ENCODE assay signal across 8 cellular contexts in the genomic region with DNA sequence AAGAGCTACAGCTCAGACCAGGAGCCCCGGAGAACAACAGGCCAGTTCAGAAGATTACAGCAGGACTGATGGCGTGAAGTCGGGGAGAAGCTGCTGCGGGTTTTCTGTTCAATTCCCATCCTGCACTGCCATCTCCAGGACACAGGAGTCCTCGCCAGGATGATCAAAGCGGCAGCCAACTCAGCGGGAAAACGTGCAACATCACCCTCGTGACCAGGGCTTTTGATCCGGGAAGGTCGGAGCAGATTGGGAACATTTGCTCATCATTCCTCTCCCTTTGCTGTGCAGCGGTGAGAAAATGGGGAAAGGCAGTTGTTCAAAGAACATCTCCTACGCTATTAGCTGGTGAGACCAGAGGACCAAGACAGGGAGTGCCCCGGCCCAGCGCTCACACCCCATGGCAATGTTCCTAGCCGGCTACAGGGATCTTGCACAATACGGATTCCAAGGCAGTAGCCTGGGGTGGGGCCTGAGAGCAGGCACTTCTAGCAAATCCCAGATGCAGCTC. TPM values are rescaled to one million over a fixed set of nuclear protein-coding genes. Genes with fewer than 3 reads are reported as not detected.
A peak's percentile ranks its signal among the peaks of the same experiment; 100 is the strongest.
DNase-seq lines count a peak whose midpoint lies in the region; ATAC-seq and TF ChIP-seq lines count a peak whose summit lies in the region.

No MANE protein-coding gene starts in this region.

- BruUV-seq in PC-9 (replicated peaks; lab: Mats Ljungman, UMichigan): no TSS peak

- H3K9me2 ChIP-seq in PC-9 (ENCODE audit: insufficient read depth): no peaks in the 10 kb centered on the region

- H3K79me2 ChIP-seq in PC-9 (ENCODE audit: low read depth): no peaks in the 10 kb centered on the region

- no peaks in the 10 kb centered on the region for H3K36me3 ChIP-seq in PC-9 (ENCODE audit: low read depth)
- H3K36me3 ChIP-seq in ectodermal cell (ENCODE audit: control insufficient read depth, insufficient read depth, low read length): no peaks in the 10 kb centered on the region
- H3K36me3 ChIP-seq in right lobe of liver: no peaks in the 10 kb centered on the region
- no peaks in the 10 kb centered on the region for H3K36me3 ChIP-seq in thyroid gland

- POLR2A ChIA-PET in PC-9 (lab: Charles Lee; ENCODE audit: unreplicated experiment): interaction anchor here (1.4 to 1.7 kb wide), 2 partner anchors 10 to 113 kb away, joined by 11 to 16 read pairs; no protein-coding TSS in a partner anchor

- WGBS in ectodermal cell, 2 experiments: 3 to 4% methylated on average over 17 of the region's 17 CpGs
- 13% methylated on average over 11 of the region's 17 CpGs for WGBS in right lobe of liver (ENCODE audit: insufficient coverage, low coverage, low lambda C conversion rate, missing lambda C conversion rate)
- 2 to 7% methylated on average over 13 to 17 of the region's 17 CpGs for WGBS in thyroid gland, 2 donors

- H2AFZ ChIP-seq in PC-9: peak overlapping the region; percentile 75

- peak overlapping the region; percentile 72 for H3K4me2 ChIP-seq in PC-9

- DNase-seq in AG09319 (ENCODE audit: extremely low read depth, low read depth): peak; percentile 80
- peak; percentile 82 for DNase-seq in HT1080 (ENCODE audit: low read depth)
- peak; percentile 76 to 79 for DNase-seq in PC-9
- DNase-seq in right lobe of liver: peak; percentile 54 to 70 (median 56)
- DNase-seq in thyroid gland: peak; percentile 69 to 73

- TF ChIP-seq CTCF in AG09319 (IDR thresholded peaks at IDR 0.05; ENCODE audit: low read depth, low read length): peak; percentile 80
- peak; percentile 78 for TF ChIP-seq CTCF in PC-9 (conservative IDR thresholded peaks at IDR 0.05)
- peak; percentile 39 to 59 (median 46) for TF ChIP-seq CTCF in right lobe of liver (IDR thresholded peaks at IDR 0.05)
- peak in 4 of 6 experiments; percentile 37 to 58 (median 45) for TF ChIP-seq CTCF in thyroid gland (IDR thresholded peaks at IDR 0.05)

- H3K4me3 ChIP-seq in PC-9 (peak overlapping the region; percentile 36; the same call in 1 of the 2 replicates), ectodermal cell (ENCODE audit: insufficient read depth, low read depth, low read length) (peak overlapping the region; percentile 12), right lobe of liver (no peak overlapping the region), thyroid gland (replicated peaks in 1 of 3) (no peak overlapping the region)

- intact Hi-C loops in PC-9 (cut with micrococcal nuclease; ENCODE audit: unreplicated experiment): loop anchor here (1.0 to 5.0 kb wide), 3 partner anchors 20 to 1759 kb away; no protein-coding TSS in a partner anchor
- intact Hi-C loops in right lobe of liver (cut with DNase I): no loop called here
- intact Hi-C loops in thyroid gland (cut with DNase I): loop anchor here (2.0 kb wide), 1 partner anchor 21 kb away; no protein-coding TSS in a partner anchor

- H3K9me3 ChIP-seq in PC-9 (ENCODE audit: insufficient read depth, low read depth): no peaks in the 10 kb centered on the region
- H3K9me3 ChIP-seq in ectodermal cell (ENCODE audit: control insufficient read depth, low read length): no peaks in the 10 kb centered on the region
- no peaks in the 10 kb centered on the region for H3K9me3 ChIP-seq in right lobe of liver
- H3K9me3 ChIP-seq in thyroid gland: no peaks in the 10 kb centered on the region

- H3K27me3 ChIP-seq in PC-9 (ENCODE audit: insufficient read depth, low read depth): peaks cover 25% of the 10 kb centered on the region
- peaks cover 35% of the 10 kb centered on the region for H3K27me3 ChIP-seq in ectodermal cell (ENCODE audit: control insufficient read depth, insufficient read depth, low read length, poor library complexity, severe bottlenecking)
- no peaks in the 10 kb centered on the region for H3K27me3 ChIP-seq in right lobe of liver
- no peaks in the 10 kb centered on the region for H3K27me3 ChIP-seq in thyroid gland

- H3F3A ChIP-seq in PC-9 (ENCODE audit: insufficient read depth, low read depth): peaks cover 9% of the 10 kb centered on the region; the same call in 1 of the 2 replicates

- no peak for TF ChIP-seq POLR2A in right lobe of liver (IDR thresholded peaks at IDR 0.05)
- no peak for TF ChIP-seq POLR2A in thyroid gland (IDR thresholded peaks at IDR 0.05)

- no peaks in the 10 kb centered on the region for H4K20me1 ChIP-seq in PC-9 (ENCODE audit: insufficient read depth)

- H3K27ac ChIP-seq in PC-9 (no peak overlapping the region), ectodermal cell (ENCODE audit: insufficient read depth, low read depth, low read length, poor library complexity, severe bottlenecking) (no peak overlapping the region), right lobe of liver (no peak overlapping the region), thyroid gland (no peak overlapping the region)

- CTCF ChIA-PET in PC-9 (lab: Charles Lee): interaction anchor here (1.0 kb wide), 1 partner anchor 10 kb away, joined by 5 read pairs; no protein-coding TSS in a partner anchor

- H3K4me1 ChIP-seq in PC-9 (replicated peaks; ENCODE audit: insufficient read depth) (peaks cover 13% of the 10 kb centered on the region), ectodermal cell (ENCODE audit: control insufficient read depth, insufficient read depth, low read length) (no peaks in the 10 kb centered on the region), right lobe of liver (peaks cover 0 to 8% (median 0%) of the 10 kb centered on the region in 4 donors), thyroid gland (peaks cover 0 to 12% of the 10 kb centered on the region in 2 donors)

- ATAC-seq in right lobe of liver (peak; percentile 86 to 95 (median 91)), HG03175 (IDR thresholded peaks at IDR 0.05; ENCODE audit: unreplicated experiment) (no peak), HG02623 (IDR thresholded peaks at IDR 0.05; ENCODE audit: unreplicated experiment) (no peak)

RNA-seq across cellular contexts. Expression of a gene that starts 50.4 kb away (rescaled TPM):
- total RNA-seq in HT1080 (2014; rRNA removed; shearing (Covaris generic)): 14.3 and 17.9 TPM in 2 replicates
- 9.9 and 12.2 TPM in 2 replicates for polyA plus RNA-seq in HT1080 (2015; cell fraction: cytosol; rRNA removed)
- polyA plus RNA-seq in HT1080 (2015; cell fraction: nucleus; rRNA removed): 24.6 and 25.3 TPM in 2 replicates
- total RNA-seq in PC-9 (2021) (68.1 and 77.3 TPM in 2 replicates), right lobe of liver (1 to 10 TPM; 3.8 to 8.4 (median 6.9) TPM), thyroid gland (10 to 100 TPM; 15.0 to 33.0 (median 20.7) TPM)
- 15.4 TPM for polyA plus RNA-seq in ectodermal cell (2013, experiment 1 of 4)
- 18.3 TPM for polyA plus RNA-seq in ectodermal cell (2013, experiment 2 of 4)
- polyA plus RNA-seq in ectodermal cell (2013, experiment 3 of 4): 10.4 TPM
- polyA plus RNA-seq in ectodermal cell (2013, experiment 4 of 4): 10.8 TPM

Comparison
In these comparisons a context has a peak if more than half of its experiments do, and no peak if none do; other contexts are left out.
1. H3K4me3 ChIP-seq: peak in PC-9 (single experiment) and ectodermal cell (single experiment); none in right lobe of liver (0 of 3) and thyroid gland (0 of 3).
2. ATAC-seq: peak in right lobe of liver (4 of 4); none in HG03175 (single experiment) and HG02623 (single experiment).
3. intact Hi-C loops: an anchor here in PC-9 (1.0 to 5.0 kb wide) and thyroid gland (2.0 kb wide); none called in right lobe of liver.
4. Peak in every context shown above with its lines, with median percentiles within 50 percentile points of each other: DNase-seq and CTCF ChIP-seq.